ENCODE assay signal across 17 cellular contexts in the genomic region with DNA sequence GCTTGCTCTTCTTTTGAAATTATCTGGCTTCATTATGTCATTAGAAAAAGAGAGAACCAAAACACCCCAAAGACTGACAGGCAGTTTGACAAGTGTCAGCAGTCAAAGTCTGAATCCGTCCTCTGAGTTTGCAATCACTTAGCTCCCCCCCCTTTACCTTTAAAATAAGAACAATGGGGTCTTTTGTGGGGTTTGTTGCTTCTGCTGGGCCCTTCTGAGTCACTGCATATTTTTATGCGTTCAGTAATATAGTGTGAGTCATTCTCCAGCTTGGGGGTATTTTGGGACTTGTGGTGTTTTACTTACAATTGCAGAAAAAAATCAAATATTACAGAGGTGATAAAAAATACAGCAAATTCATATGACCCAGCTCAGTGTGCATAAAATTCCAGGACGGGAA.
A peak's percentile ranks its signal among the peaks of the same experiment; 100 is the strongest.
DNase-seq lines count a peak whose midpoint lies in the region; ATAC-seq, FAIRE-seq and TF ChIP-seq lines count a peak whose summit lies in the region.
"Had no signal": no experiment of that assay in that cellular context is flagged by ENCODE, and none has a peak within 500 bp of the region (broad histone marks: within the 10 kb centered on the region; RNA-seq: fewer than 3 reads in every experiment).

No MANE protein-coding gene starts in this region.

- no peaks in the 10 kb centered on the region for H3K27me3 ChIP-seq in HepG2 (ENCODE audit: control insufficient read depth in 1 of 2, insufficient read depth in 2 of 2, low read length in 2 of 2)
- no peaks in the 10 kb centered on the region for H3K27me3 ChIP-seq in right lobe of liver
- peaks cover 0 to 3% (median 0%) of the 10 kb centered on the region in 7 donors for H3K27me3 ChIP-seq in heart right ventricle
- H3K27me3 ChIP-seq: ascending aorta had no signal

- 1% methylated on average over 3 of the region's 3 CpGs for WGBS in HepG2 (ENCODE audit: low lambda C conversion rate)
- WGBS in right lobe of liver (ENCODE audit: insufficient coverage, low coverage, low lambda C conversion rate, missing lambda C conversion rate), result 63% methylated on average over 3 of the region's 3 CpGs
- WGBS in heart right ventricle, 2 donors, result 36 to 43% methylated on average over 3 of the region's 3 CpGs

- no peaks in the 10 kb centered on the region for H3K79me2 ChIP-seq in HepG2 (ENCODE audit: insufficient read depth, low read length)

- intact Hi-C loops in HepG2 (cut with micrococcal nuclease; ENCODE audit: unreplicated experiment), result loop anchor here (5.0 kb wide), 1 partner anchor 290 kb away; a partner anchor contains a TSS
- intact Hi-C loops in right lobe of liver (cut with DNase I), result no loop called here
- intact Hi-C loops in heart right ventricle (cut with DNase I), result no loop called here

- no peak for TF ChIP-seq RAD21 in HepG2 (CRISPR knock-in tag; IDR thresholded peaks at IDR 0.05)

- no peak overlapping the region for H2AFZ ChIP-seq in HepG2 (ENCODE audit: low read length)
- H2AFZ ChIP-seq: PC-9 had no signal

- H3K36me3 ChIP-seq in HepG2 (replicated peaks in 1 of 2; ENCODE audit: control insufficient read depth in 1 of 2, insufficient read depth in 2 of 2, low read length in 2 of 2), result no peaks in the 10 kb centered on the region
- no peaks in the 10 kb centered on the region for H3K36me3 ChIP-seq in right lobe of liver
- no peaks in the 10 kb centered on the region for H3K36me3 ChIP-seq in heart right ventricle
- H3K36me3 ChIP-seq: ascending aorta had no signal

- TF ChIP-seq CTCF in HepG2 (CRISPR knock-in tag; IDR thresholded peaks at IDR 0.05), result no peak
- no peak for TF ChIP-seq CTCF in right lobe of liver (IDR thresholded peaks at IDR 0.05)
- no peak for TF ChIP-seq CTCF in heart right ventricle (IDR thresholded peaks at IDR 0.05)

- TF ChIP-seq POLR2A in HepG2 (IDR thresholded peaks at IDR 0.05; ENCODE audit: insufficient read depth in 1 of 2, low read depth in 2 of 2, low read length in 2 of 2), result no peak
- no peak for TF ChIP-seq POLR2A in right lobe of liver (IDR thresholded peaks at IDR 0.05)

- 0 out of 4 replicates have a peak, but pooled peaks of 1 of the 2 experiments have one; percentile 14 for TF ChIP-seq EP300 in HepG2 (IDR thresholded peaks at IDR 0.05; ENCODE audit: low read depth in 2 of 2, low read length in 2 of 2)
- no peak for TF ChIP-seq EP300 in HepG2 (CRISPR knock-in tag; IDR thresholded peaks at IDR 0.05; ENCODE audit: borderline replicate concordance)

- H3K27ac ChIP-seq in HepG2 (ENCODE audit: extremely low read length, insufficient read depth, low read length), result no peak overlapping the region
- no peak overlapping the region for H3K27ac ChIP-seq in right lobe of liver
- H3K27ac ChIP-seq in angular gyrus (ENCODE audit: low read depth, low read length), result peak overlapping the region; percentile 82
- no peak overlapping the region for H3K27ac ChIP-seq in heart right ventricle
- H3K27ac ChIP-seq: ascending aorta, PC-9 had no signal

- CTCF ChIA-PET in HepG2 (lab: Yijun Ruan, JAX; ENCODE audit: low intra/inter-chr PET ratio, low total read pairs), result no interaction called here

- H3K27me3 Mint-ChIP-seq in natural killer cell treated with Interleukin-12 subunit alpha and Interleukin-12 subunit beta and Interleukin-15 and Interleukin-18, amount 100 ng/mL, for 72 hours, result peaks cover 16 to 24% of the 10 kb centered on the region in 2 donors

- no peak overlapping the region for H3K4me3 ChIP-seq in HepG2 (replicated peaks in 1 of 3; ENCODE audit: insufficient read depth in 1 of 3, low read depth in 2 of 3, low read length in 3 of 3)
- no peak overlapping the region for H3K4me3 ChIP-seq in right lobe of liver
- H3K4me3 ChIP-seq in heart right ventricle, result no peak overlapping the region
- H3K4me3 ChIP-seq: ascending aorta, PC-9 had no signal

- no peaks in the 10 kb centered on the region for H3K4me1 Mint-ChIP-seq in natural killer cell treated with Interleukin-12 subunit alpha and Interleukin-12 subunit beta and Interleukin-15 and Interleukin-18, amount 100 ng/mL, for 72 hours (ENCODE audit: low read depth in 2 of 2)
- H3K4me1 Mint-ChIP-seq: immature natural killer cell, naive B cell had no signal

- H3K4me3 Mint-ChIP-seq in natural killer cell treated with Interleukin-12 subunit alpha and Interleukin-12 subunit beta and Interleukin-15 and Interleukin-18, amount 100 ng/mL, for 72 hours, result no peak overlapping the region
- H3K4me3 Mint-ChIP-seq: immature natural killer cell, naive B cell had no signal

- peak; percentile 21 for FAIRE-seq in HepG2 (lab: Jason Lieb, UNC)
- FAIRE-seq: GM18507, small intestine, TTC549 had no signal

- H3K9me3 ChIP-seq in HepG2 (ENCODE audit: low read length) (no peaks in the 10 kb centered on the region), right lobe of liver (no peaks in the 10 kb centered on the region), heart right ventricle (peaks cover 0 to 1% (median 0%) of the 10 kb centered on the region in 11 donors)
- H3K9me3 ChIP-seq: ascending aorta had no signal

- H3K9ac ChIP-seq in HepG2 (ENCODE audit: insufficient read depth, low read depth, low read length), result no peak overlapping the region

- POLR2A ChIA-PET in HepG2 (lab: Yijun Ruan, JAX), result no interaction called here

- no peaks in the 10 kb centered on the region for H3K36me3 Mint-ChIP-seq in natural killer cell treated with Interleukin-12 subunit alpha and Interleukin-12 subunit beta and Interleukin-15 and Interleukin-18, amount 100 ng/mL, for 72 hours
- H3K36me3 Mint-ChIP-seq: immature natural killer cell, naive B cell had no signal

- in situ Hi-C loops in HepG2 (cut with HindIII; ENCODE audit: extremely low pct_ligation_motif_present, low pct_unique_long_range_greater_than_20kb), result no loop called here

- DNase-seq in HepG2 (ENCODE audit: low spot score) (peak; percentile 86), right lobe of liver (no peak), foreskin melanocyte (peak; percentile 86), SKM-1 treated with dmso at 0.1 percent for 144 hours (lab: John Stamatoyannopoulos, UW; ENCODE audit: unreplicated experiment) (no peak), heart right ventricle (no peak), COR-L47 (lab: John Stamatoyannopoulos, UW) (no peak)
- DNase-seq in natural killer cell treated with Interleukin-12 subunit alpha and Interleukin-12 subunit beta and Interleukin-15 and Interleukin-18, amount 100 ng/mL, for 72 hours (ENCODE audit: low spot score), result no peak
- DNase-seq: immature natural killer cell, Kasumi-1, naive B cell, NCI-H2171 treated with DMSO at 0.1 percent for 48 hours, small intestine had no signal

- peaks cover 37% of the 10 kb centered on the region for H3K4me1 ChIP-seq in HepG2 (ENCODE audit: insufficient read depth, low read length)
- H3K4me1 ChIP-seq in right lobe of liver, result peaks cover 0 to 17% (median 3%) of the 10 kb centered on the region in 4 donors
- no peaks in the 10 kb centered on the region for H3K4me1 ChIP-seq in heart right ventricle
- H3K4me1 ChIP-seq: ascending aorta had no signal

- no peaks in the 10 kb centered on the region for H4K20me1 ChIP-seq in HepG2 (ENCODE audit: insufficient read depth, low read length)

- ATAC-seq in HepG2 (peak; percentile 58), right lobe of liver (no peak), heart right ventricle (no peak)
- no peak for ATAC-seq in natural killer cell treated with Interleukin-12 subunit alpha and Interleukin-12 subunit beta and Interleukin-15 and Interleukin-18, amount 100 ng/mL, for 72 hours

- BruUV-seq in HepG2 (replicated peaks; lab: Mats Ljungman, UMichigan), result no TSS peak

- no peaks in the 10 kb centered on the region for H3K9me3 Mint-ChIP-seq in natural killer cell treated with Interleukin-12 subunit alpha and Interleukin-12 subunit beta and Interleukin-15 and Interleukin-18, amount 100 ng/mL, for 72 hours

- H3K4me2 ChIP-seq in HepG2 (ENCODE audit: low read depth, low read length), result peak overlapping the region; percentile 49
- H3K4me2 ChIP-seq: PC-9 had no signal

- H3K27ac Mint-ChIP-seq in natural killer cell treated with Interleukin-12 subunit alpha and Interleukin-12 subunit beta and Interleukin-15 and Interleukin-18, amount 100 ng/mL, for 72 hours, result no peak overlapping the region
- H3K27ac Mint-ChIP-seq: immature natural killer cell, naive B cell had no signal

TF ChIP-seq in HepG2, 621 proteins besides CTCF, POLR2A, EP300 and RAD21 (continues in another document):
- TF ChIP-seq MED13 (CRISPR knock-in tag; IDR thresholded peaks at IDR 0.05) (no peak), RCOR2 (CRISPR knock-in tag; IDR thresholded peaks at IDR 0.05) (no peak)
- TF ChIP-seq, protein P1, sequence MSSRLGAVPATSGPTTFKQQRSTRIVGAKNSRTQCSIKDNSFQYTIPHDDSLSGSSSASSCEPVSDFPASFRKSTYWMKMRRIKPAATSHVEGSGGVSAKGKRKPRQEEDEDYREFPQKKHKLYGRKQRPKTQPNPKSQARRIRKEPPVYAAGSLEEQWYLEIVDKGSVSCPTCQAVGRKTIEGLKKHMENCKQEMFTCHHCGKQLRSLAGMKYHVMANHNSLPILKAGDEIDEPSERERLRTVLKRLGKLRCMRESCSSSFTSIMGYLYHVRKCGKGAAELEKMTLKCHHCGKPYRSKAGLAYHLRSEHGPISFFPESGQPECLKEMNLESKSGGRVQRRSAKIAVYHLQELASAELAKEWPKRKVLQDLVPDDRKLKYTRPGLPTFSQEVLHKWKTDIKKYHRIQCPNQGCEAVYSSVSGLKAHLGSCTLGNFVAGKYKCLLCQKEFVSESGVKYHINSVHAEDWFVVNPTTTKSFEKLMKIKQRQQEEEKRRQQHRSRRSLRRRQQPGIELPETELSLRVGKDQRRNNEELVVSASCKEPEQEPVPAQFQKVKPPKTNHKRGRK (CRISPR knock-in tag; IDR thresholded peaks at IDR 0.05), result no peak
- TF ChIP-seq, protein P2, sequence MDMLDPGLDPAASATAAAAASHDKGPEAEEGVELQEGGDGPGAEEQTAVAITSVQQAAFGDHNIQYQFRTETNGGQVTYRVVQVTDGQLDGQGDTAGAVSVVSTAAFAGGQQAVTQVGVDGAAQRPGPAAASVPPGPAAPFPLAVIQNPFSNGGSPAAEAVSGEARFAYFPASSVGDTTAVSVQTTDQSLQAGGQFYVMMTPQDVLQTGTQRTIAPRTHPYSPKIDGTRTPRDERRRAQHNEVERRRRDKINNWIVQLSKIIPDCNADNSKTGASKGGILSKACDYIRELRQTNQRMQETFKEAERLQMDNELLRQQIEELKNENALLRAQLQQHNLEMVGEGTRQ (IDR thresholded peaks at IDR 0.05; ENCODE audit: low read depth, low read length), result no peak
- TF ChIP-seq, protein P2 (CRISPR knock-in tag; IDR thresholded peaks at IDR 0.05; ENCODE audit: borderline replicate concordance), result no peak

Comparison
In these comparisons a context has a peak if more than half of its experiments do, and no peak if none do; other contexts are left out.
1. DNase-seq: peak in HepG2 (single experiment) and foreskin melanocyte (single experiment); none in right lobe of liver (0 of 3), SKM-1 treated with dmso at 0.1 percent for 144 hours (single experiment), natural killer cell treated with Interleukin-12 subunit alpha and Interleukin-12 subunit beta and Interleukin-15 and Interleukin-18, amount 100 ng/mL, for 72 hours (single experiment), heart right ventricle (0 of 2) and COR-L47 (single experiment).